1 cellular context compared by ENCODE assay signal in the genomic region with DNA sequence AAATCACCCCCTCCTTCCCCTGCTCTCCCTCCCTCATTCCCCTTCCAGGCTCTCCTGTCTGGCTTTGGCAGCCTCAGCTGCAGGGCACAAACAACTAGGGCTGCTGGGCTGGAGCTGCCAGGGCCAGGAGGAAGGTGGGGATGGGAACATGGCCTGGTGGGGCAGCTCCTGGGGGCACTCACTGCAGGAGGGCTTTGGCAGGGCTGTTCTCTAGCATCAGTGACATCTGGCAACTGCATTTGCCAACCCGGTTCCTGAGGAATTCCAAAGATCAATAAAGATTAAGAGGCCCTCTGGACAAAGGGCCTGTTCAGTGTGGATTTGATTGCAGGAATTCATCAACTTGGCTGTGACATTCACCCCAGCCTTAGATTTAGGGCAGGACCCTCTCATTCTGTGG.
TF ChIP-seq lines count a peak whose summit lies in the region.

No MANE protein-coding gene starts in this region.

TF ChIP-seq in SK-N-SH, 30 proteins besides CTCF, POLR2A, EP300 and RAD21 (continued from another document):
- TF ChIP-seq, protein P1, sequence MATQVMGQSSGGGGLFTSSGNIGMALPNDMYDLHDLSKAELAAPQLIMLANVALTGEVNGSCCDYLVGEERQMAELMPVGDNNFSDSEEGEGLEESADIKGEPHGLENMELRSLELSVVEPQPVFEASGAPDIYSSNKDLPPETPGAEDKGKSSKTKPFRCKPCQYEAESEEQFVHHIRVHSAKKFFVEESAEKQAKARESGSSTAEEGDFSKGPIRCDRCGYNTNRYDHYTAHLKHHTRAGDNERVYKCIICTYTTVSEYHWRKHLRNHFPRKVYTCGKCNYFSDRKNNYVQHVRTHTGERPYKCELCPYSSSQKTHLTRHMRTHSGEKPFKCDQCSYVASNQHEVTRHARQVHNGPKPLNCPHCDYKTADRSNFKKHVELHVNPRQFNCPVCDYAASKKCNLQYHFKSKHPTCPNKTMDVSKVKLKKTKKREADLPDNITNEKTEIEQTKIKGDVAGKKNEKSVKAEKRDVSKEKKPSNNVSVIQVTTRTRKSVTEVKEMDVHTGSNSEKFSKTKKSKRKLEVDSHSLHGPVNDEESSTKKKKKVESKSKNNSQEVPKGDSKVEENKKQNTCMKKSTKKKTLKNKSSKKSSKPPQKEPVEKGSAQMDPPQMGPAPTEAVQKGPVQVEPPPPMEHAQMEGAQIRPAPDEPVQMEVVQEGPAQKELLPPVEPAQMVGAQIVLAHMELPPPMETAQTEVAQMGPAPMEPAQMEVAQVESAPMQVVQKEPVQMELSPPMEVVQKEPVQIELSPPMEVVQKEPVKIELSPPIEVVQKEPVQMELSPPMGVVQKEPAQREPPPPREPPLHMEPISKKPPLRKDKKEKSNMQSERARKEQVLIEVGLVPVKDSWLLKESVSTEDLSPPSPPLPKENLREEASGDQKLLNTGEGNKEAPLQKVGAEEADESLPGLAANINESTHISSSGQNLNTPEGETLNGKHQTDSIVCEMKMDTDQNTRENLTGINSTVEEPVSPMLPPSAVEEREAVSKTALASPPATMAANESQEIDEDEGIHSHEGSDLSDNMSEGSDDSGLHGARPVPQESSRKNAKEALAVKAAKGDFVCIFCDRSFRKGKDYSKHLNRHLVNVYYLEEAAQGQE (IDR thresholded peaks at IDR 0.05; ENCODE audit: low read depth, low read length), result no peak
